Comparison of ENCODE assay signal across 21 cellular contexts in the genomic region with DNA sequence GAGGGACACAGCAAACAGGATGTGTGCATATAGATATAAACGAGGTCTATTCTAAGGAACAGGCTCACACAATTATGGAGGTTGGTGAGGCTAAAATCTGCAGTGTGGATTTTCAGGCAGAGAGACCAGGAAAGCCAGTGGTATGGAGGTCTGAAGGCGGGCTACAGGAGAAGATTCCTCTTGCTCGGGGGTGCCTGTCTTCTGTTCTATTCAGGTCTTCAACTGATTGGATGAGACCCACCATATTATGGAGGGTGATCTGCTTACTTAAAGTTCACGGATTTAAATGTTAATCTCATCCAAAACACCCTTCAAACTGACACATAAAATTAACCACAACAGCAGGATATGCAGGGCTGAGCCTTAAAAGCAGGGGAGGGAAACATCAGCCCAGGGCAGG.
"Had no signal": no experiment of that assay in that cellular context is flagged by ENCODE, and none has a peak within 500 bp of the region (broad histone marks: within the 10 kb centered on the region; RNA-seq: fewer than 3 reads in every experiment).

No MANE protein-coding gene starts in this region.

- H3K4me2 ChIP-seq: PC-9 had no signal

- H3K4me3 ChIP-seq: PC-9, Peyer's patch, SJCRH30 had no signal

- H3K9me3 ChIP-seq: Peyer's patch, SJCRH30 had no signal

- H3K4me1 ChIP-seq: Peyer's patch, SJCRH30 had no signal

- FAIRE-seq: HTR-8/SVneo had no signal

- H2AFZ ChIP-seq: PC-9 had no signal

- H3K27ac ChIP-seq: HL-60, PC-9, Peyer's patch, SJCRH30 had no signal

- H3K27me3 ChIP-seq: Peyer's patch had no signal

- H3K36me3 ChIP-seq: Peyer's patch, SJCRH30 had no signal

- ATAC-seq: Right ventricle myocardium inferior had no signal

- DNase-seq: Kasumi-1; KG1; MV-4-11; NCI-H1048; NCI-H1105; NCI-H1436 treated with DMSO at 0.1 percent for 48 hours; NCI-H187 treated with DMSO at 0.1 percent for 48 hours; NCI-H2029 treated with DMSO at 0.1 percent for 48 hours; NCI-H345; NCI-H446 treated with DMSO at 0.1 percent for 48 hours; NCI-H510A treated with DMSO at 0.1 percent for 48 hours; NCI-H526; NCI-H82; NK-92 treated with Interleukin-12 subunit alpha and Interleukin-12 subunit beta, amount 100 ng/mL, for 24 hours; PC-9; SHP77 treated with DMSO at 0.1 percent for 48 hours; SJCRH30 had no signal
